24 cellular contexts compared by ENCODE assay signal in the genomic region with DNA sequence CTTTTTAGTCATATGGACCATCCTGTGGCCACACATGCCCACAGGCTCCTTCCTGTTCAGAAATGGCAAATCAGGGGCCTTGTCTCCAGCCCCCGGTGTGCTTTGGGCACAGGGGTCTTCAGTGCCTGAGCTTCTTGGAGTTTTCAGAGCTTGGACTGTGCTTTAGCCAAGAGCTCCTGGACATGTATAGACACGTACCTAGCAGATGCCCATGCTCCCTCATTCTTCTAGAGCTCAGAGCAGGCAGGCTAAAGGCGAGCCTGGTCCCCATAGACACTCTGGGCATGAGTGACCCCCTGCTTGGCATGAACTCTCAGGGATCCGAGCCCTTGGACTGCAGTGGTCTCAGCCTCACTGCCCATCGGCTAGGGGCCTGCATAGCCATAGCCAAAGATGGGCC.
"Had no signal": no experiment of that assay in that cellular context is flagged by ENCODE, and none has a peak within 500 bp of the region (broad histone marks: within the 10 kb centered on the region; RNA-seq: fewer than 3 reads in every experiment).

No MANE protein-coding gene starts in this region.

- H3K4me1 ChIP-seq: colonic mucosa, right lobe of liver had no signal

- DNase-seq: activated CD4-positive, alpha-beta memory T cell treated with anti-CD3 and anti-CD28 coated beads, Interleukin-2, amount 10 ng/mL, durations not matched to agents 7 days and 5 days; activated CD4-positive, alpha-beta T cell treated with anti-CD3 and anti-CD28 coated beads for 1 hour; activated CD4-positive, alpha-beta T cell treated with anti-CD3 and anti-CD28 coated beads, Interleukin-2, amount 10 ng/mL, durations not matched to agents 7 days and 5 days; activated CD8-positive, alpha-beta memory T cell treated with anti-CD3 and anti-CD28 coated beads, Interleukin-2, amount 50 U/mL, for 48 hours; activated naive CD8-positive, alpha-beta T cell treated with anti-CD3 and anti-CD28 coated beads, Interleukin-2, amount 50 U/mL, for 24 hours; activated T-cell treated with anti-CD3 and anti-CD28 coated beads, Interleukin-2, amount 50 U/mL, for 24 hours; amygdala; colonic mucosa; effector CD8-positive, alpha-beta T cell; islet precursor cell; left cardiac atrium; left ventricle myocardium superior; naive thymus-derived CD8-positive, alpha-beta T cell; stimulated activated CD4-positive, alpha-beta T cell treated with anti-CD3 and anti-CD28 coated beads, Interleukin-12 subunit alpha, Interleukin-12 subunit beta, amount 100 ng/mL, for 4 hours; stimulated activated CD4-positive, alpha-beta T cell treated with anti-CD3 and anti-CD28 coated beads, Interleukin-4, amount 100 ng/mL, for 1 hour; stimulated activated naive CD8-positive, alpha-beta T cell treated with anti-CD3 and anti-CD28 coated beads, Interleukin-15, Interleukin-2, amounts not matched to agents 100 U/mL and 50 U/mL, for 24 hours; T-helper 2 cell; testis; transverse colon had no signal

- H3K9me3 ChIP-seq: colonic mucosa, gastroesophageal sphincter, right lobe of liver, testis, transverse colon had no signal

- FAIRE-seq: endometrium, urothelium cell line had no signal

- H3K36me3 ChIP-seq: colonic mucosa, gastroesophageal sphincter, right lobe of liver, transverse colon had no signal

- H3K79me2 ChIP-seq: hepatocyte had no signal

- H3K4me2 ChIP-seq: hepatocyte had no signal

- H3K4me3 ChIP-seq: colonic mucosa, gastroesophageal sphincter, hepatocyte, right lobe of liver, testis, transverse colon had no signal

- H2AFZ ChIP-seq: hepatocyte had no signal

- H3K27me3 ChIP-seq: colonic mucosa, gastroesophageal sphincter, hepatocyte, right lobe of liver, testis, transverse colon had no signal

- H3K27ac ChIP-seq: colonic mucosa, gastroesophageal sphincter, hepatocyte, right lobe of liver, testis, transverse colon had no signal
